In the genomic region with DNA sequence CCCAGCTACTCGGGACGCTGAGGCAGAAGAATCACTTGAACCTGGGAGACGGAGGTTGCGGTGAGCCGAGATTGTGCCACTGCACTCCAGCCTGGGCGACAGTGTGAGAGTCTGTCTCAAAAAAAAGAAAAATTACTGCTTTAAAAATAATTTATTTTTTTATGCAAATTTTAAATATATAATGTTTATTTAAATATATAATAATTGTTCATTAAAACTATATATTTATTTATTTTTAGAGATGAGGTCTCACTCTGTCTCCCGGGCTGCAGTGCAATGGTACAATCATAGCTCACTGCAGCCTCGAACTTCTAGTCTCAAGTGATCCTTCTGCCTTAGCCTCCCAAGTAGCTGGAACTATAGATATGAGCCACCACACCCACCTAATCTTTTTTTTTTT, we compare ENCODE assay signal across 3 cellular contexts.
TF ChIP-seq lines count a peak whose summit lies in the region.

No MANE protein-coding gene starts in this region.

TF ChIP-seq in HEK293, 187 proteins besides CTCF, POLR2A, EP300 and RAD21:
- TF ChIP-seq ZNF785 (tag by site-specific recombination; IDR thresholded peaks at IDR 0.05) (no peak), ZNF610 (tag by site-specific recombination; IDR thresholded peaks at IDR 0.05; ENCODE audit: borderline replicate concordance) (no peak), MEIS1 (CRISPR knock-in tag; IDR thresholded peaks at IDR 0.05; ENCODE audit: borderline replicate concordance) (no peak), ZNF664 (tag by site-specific recombination; IDR thresholded peaks at IDR 0.05) (peak; percentile 87), ZNF2 (tag by site-specific recombination; IDR thresholded peaks at IDR 0.05) (no peak)
- TF ChIP-seq, protein P1, sequence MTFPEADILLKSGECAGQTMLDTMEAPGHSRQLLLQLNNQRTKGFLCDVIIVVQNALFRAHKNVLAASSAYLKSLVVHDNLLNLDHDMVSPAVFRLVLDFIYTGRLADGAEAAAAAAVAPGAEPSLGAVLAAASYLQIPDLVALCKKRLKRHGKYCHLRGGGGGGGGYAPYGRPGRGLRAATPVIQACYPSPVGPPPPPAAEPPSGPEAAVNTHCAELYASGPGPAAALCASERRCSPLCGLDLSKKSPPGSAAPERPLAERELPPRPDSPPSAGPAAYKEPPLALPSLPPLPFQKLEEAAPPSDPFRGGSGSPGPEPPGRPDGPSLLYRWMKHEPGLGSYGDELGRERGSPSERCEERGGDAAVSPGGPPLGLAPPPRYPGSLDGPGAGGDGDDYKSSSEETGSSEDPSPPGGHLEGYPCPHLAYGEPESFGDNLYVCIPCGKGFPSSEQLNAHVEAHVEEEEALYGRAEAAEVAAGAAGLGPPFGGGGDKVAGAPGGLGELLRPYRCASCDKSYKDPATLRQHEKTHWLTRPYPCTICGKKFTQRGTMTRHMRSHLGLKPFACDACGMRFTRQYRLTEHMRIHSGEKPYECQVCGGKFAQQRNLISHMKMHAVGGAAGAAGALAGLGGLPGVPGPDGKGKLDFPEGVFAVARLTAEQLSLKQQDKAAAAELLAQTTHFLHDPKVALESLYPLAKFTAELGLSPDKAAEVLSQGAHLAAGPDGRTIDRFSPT (tag by site-specific recombination; IDR thresholded peaks at IDR 0.05), result no peak
- TF ChIP-seq, protein P2, sequence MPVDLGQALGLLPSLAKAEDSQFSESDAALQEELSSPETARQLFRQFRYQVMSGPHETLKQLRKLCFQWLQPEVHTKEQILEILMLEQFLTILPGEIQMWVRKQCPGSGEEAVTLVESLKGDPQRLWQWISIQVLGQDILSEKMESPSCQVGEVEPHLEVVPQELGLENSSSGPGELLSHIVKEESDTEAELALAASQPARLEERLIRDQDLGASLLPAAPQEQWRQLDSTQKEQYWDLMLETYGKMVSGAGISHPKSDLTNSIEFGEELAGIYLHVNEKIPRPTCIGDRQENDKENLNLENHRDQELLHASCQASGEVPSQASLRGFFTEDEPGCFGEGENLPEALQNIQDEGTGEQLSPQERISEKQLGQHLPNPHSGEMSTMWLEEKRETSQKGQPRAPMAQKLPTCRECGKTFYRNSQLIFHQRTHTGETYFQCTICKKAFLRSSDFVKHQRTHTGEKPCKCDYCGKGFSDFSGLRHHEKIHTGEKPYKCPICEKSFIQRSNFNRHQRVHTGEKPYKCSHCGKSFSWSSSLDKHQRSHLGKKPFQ (tag by site-specific recombination; IDR thresholded peaks at IDR 0.05), result no peak
- TF ChIP-seq, protein P3, sequence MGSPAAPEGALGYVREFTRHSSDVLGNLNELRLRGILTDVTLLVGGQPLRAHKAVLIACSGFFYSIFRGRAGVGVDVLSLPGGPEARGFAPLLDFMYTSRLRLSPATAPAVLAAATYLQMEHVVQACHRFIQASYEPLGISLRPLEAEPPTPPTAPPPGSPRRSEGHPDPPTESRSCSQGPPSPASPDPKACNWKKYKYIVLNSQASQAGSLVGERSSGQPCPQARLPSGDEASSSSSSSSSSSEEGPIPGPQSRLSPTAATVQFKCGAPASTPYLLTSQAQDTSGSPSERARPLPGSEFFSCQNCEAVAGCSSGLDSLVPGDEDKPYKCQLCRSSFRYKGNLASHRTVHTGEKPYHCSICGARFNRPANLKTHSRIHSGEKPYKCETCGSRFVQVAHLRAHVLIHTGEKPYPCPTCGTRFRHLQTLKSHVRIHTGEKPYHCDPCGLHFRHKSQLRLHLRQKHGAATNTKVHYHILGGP (tag by site-specific recombination; IDR thresholded peaks at IDR 0.05), result no peak

TF ChIP-seq in WTC11, 78 proteins besides CTCF, POLR2A, EP300 and RAD21:
- TF ChIP-seq, protein P4, sequence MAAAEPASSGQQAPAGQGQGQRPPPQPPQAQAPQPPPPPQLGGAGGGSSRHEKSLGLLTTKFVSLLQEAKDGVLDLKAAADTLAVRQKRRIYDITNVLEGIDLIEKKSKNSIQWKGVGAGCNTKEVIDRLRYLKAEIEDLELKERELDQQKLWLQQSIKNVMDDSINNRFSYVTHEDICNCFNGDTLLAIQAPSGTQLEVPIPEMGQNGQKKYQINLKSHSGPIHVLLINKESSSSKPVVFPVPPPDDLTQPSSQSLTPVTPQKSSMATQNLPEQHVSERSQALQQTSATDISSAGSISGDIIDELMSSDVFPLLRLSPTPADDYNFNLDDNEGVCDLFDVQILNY (CRISPR knock-in tag; IDR thresholded peaks at IDR 0.05), result no peak
- peak; percentile 94 for TF ChIP-seq HMGA2 (CRISPR knock-in tag; IDR thresholded peaks at IDR 0.05)
TF ChIP-seq in WTC11: peak in this region for 1.

TF ChIP-seq in K562, 482 proteins besides CTCF, POLR2A, EP300 and RAD21:
- TF ChIP-seq ZNF384 (IDR thresholded peaks at IDR 0.05; ENCODE audit: low read depth, low read length) (0 out of 2 replicates have a peak, but pooled peaks have one; percentile 10), MIER1 (IDR thresholded peaks at IDR 0.05; ENCODE audit: low read depth) (no peak), FOSL1 (tag; conservative IDR thresholded peaks at IDR 0.05) (no peak)
- TF ChIP-seq, protein P5, sequence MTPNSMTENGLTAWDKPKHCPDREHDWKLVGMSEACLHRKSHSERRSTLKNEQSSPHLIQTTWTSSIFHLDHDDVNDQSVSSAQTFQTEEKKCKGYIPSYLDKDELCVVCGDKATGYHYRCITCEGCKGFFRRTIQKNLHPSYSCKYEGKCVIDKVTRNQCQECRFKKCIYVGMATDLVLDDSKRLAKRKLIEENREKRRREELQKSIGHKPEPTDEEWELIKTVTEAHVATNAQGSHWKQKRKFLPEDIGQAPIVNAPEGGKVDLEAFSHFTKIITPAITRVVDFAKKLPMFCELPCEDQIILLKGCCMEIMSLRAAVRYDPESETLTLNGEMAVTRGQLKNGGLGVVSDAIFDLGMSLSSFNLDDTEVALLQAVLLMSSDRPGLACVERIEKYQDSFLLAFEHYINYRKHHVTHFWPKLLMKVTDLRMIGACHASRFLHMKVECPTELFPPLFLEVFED (CRISPR knock-in tag; conservative IDR thresholded peaks at IDR 0.05), result no peak
